In genomic region chr13:93307651-93308050, GRCh38 we compare ENCODE assay signal across 26 cellular contexts.
"Had no signal": no experiment of that assay in that cellular context is flagged by ENCODE, and none has a peak within 500 bp of the region (broad histone marks: within the 10 kb centered on the region; RNA-seq: fewer than 3 reads in every experiment).

No MANE protein-coding gene starts in this region.

- H3K27me3 ChIP-seq: ascending aorta, dorsolateral prefrontal cortex, foreskin keratinocyte, gastroesophageal sphincter, heart right ventricle, hepatocyte had no signal

- H3K36me3 ChIP-seq: ascending aorta, gastroesophageal sphincter, heart right ventricle had no signal

- ATAC-seq: activated CD4-positive, alpha-beta T cell treated with anti-CD3 and anti-CD28 coated beads for 36 hours; activated CD8-positive, alpha-beta memory T cell treated with anti-CD3 and anti-CD28 coated beads, Interleukin-2, amount 10 ng/mL, durations not matched to agents 7 days and 5 days; activated CD8-positive, alpha-beta T cell treated with anti-CD3 and anti-CD28 coated beads, Interleukin-2, amount 10 ng/mL, durations not matched to agents 7 days and 5 days; activated naive CD8-positive, alpha-beta T cell treated with anti-CD3 and anti-CD28 coated beads, Interleukin-2, amount 50 U/mL, for 24 hours; esophagus mucosa; foreskin keratinocyte; gastroesophageal sphincter; heart right ventricle had no signal

- H3K4me3 ChIP-seq: ascending aorta, coronary artery, dorsolateral prefrontal cortex, gastroesophageal sphincter, heart right ventricle, hepatocyte had no signal

- H3K4me1 ChIP-seq: ascending aorta, gastroesophageal sphincter, heart right ventricle had no signal

- H3K9me3 ChIP-seq: ascending aorta, gastroesophageal sphincter, heart right ventricle had no signal

- H3K27ac ChIP-seq: ascending aorta, coronary artery, dorsolateral prefrontal cortex, foreskin keratinocyte, gastroesophageal sphincter, heart right ventricle, hepatocyte had no signal

- FAIRE-seq: bronchial epithelial cell had no signal

- DNase-seq: activated CD4-positive, alpha-beta memory T cell treated with anti-CD3 and anti-CD28 coated beads for 36 hours; activated CD4-positive, alpha-beta T cell treated with anti-CD3 and anti-CD28 coated beads for 36 hours; activated CD4-positive, alpha-beta T cell treated with anti-CD3 and anti-CD28 coated beads, Interleukin-2, amount 10 ng/mL, durations not matched to agents 24 days and 14 days; activated CD4-positive, CD25-positive, alpha-beta regulatory T cell; activated CD4-positive, CD25-positive, alpha-beta regulatory T cell treated with anti-CD3 and anti-CD28 coated beads, Interleukin-2, amount 50 U/mL, for 72 hours; activated CD8-positive, alpha-beta memory T cell treated with anti-CD3 and anti-CD28 coated beads, Interleukin-2, amount 10 ng/mL, durations not matched to agents 7 days and 5 days; activated CD8-positive, alpha-beta memory T cell treated with anti-CD3 and anti-CD28 coated beads, Interleukin-2, amount 50 U/mL, for 4 hours; activated CD8-positive, alpha-beta T cell treated with anti-CD3 and anti-CD28 coated beads, Interleukin-2, amount 10 ng/mL, durations not matched to agents 7 days and 5 days; activated effector memory CD4-positive, alpha-beta T cell treated with anti-CD3 and anti-CD28 coated beads, Interleukin-2, amount 50 U/mL, for 16 hours; activated naive CD4-positive, alpha-beta T cell treated with anti-CD3 and anti-CD28 coated beads for 36 hours; activated naive CD8-positive, alpha-beta T cell treated with anti-CD3 and anti-CD28 coated beads for 36 hours; activated naive CD8-positive, alpha-beta T cell treated with anti-CD3 and anti-CD28 coated beads, Interleukin-2, amount 50 U/mL, for 24 hours; activated T-cell treated with anti-CD3 and anti-CD28 coated beads, Interleukin-2, amount 50 U/mL, for 1 hour; activated T-cell treated with anti-CD3 and anti-CD28 coated beads, Interleukin-2, amount 50 U/mL, for 48 hours; dorsolateral prefrontal cortex; effector memory CD4-positive, alpha-beta T cell; endodermal cell; foreskin keratinocyte; heart right ventricle; T1000 had no signal

- H3K4me2 ChIP-seq: hepatocyte had no signal

- H2AFZ ChIP-seq: hepatocyte had no signal
